ENCODE assay signal across 26 cellular contexts in the genomic region with DNA sequence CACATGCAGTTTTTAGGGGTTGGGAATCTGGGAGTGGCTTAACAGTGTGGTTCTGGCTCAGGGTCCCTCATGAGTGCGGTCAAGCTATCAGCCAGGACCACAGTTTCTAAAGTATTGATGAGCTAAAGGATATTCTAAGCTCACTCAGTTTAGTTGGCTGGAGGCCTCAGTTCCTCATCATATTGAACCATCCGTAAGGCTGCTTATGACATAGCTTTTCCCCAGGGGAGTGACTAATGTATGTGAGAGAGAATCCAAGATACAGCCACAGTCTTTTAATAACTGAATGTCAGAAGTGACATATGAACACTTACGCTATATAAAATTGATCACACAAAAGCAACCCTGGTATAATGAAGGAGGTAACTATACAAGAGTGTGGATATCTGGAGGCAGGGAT.
"Had no signal": no experiment of that assay in that cellular context is flagged by ENCODE, and none has a peak within 500 bp of the region (broad histone marks: within the 10 kb centered on the region; RNA-seq: fewer than 3 reads in every experiment).

No MANE protein-coding gene starts in this region.

- H3K4me3 ChIP-seq: left lung, lower lobe of right lung, mucosa of descending colon, pancreas, prostate gland, spleen, tibial nerve, uterus had no signal

- H3K9me3 ChIP-seq: lower lobe of right lung, pancreas, prostate gland, tibial nerve, uterus had no signal

- H3K27me3 ChIP-seq: left lung, pancreas, spleen, tibial nerve, uterus had no signal

- DNase-seq: hypothalamus; immature natural killer cell; kidney; left colon; lower lobe of right lung; midbrain; mucosa of descending colon; naive thymus-derived CD4-positive, alpha-beta T cell; pancreas; posterior cingulate gyrus; retina; right cardiac atrium; small intestine; spleen; stimulated activated CD4-positive, alpha-beta T cell treated with anti-CD3 and anti-CD28 coated beads, Interleukin-4, amount 100 ng/mL, for 24 hours; stimulated activated naive CD4-positive, alpha-beta T cell treated with Interleukin-2 at 50 U/mL for 16 hours; stimulated activated naive CD8-positive, alpha-beta T cell treated with anti-CD3 and anti-CD28 coated beads, Interleukin-15, amount 100 ng/mL, for 72 hours; substantia nigra; uterus had no signal

- ATAC-seq: left colon; left lung; lower lobe of right lung; mucosa of descending colon; naive thymus-derived CD4-positive, alpha-beta T cell; natural killer cell treated with Interleukin-12 subunit alpha and Interleukin-12 subunit beta and Interleukin-15 and Interleukin-18, amount 100 ng/mL, for 72 hours; pancreas; right cardiac atrium; sciatic nerve; stimulated activated effector memory CD8-positive, alpha-beta T cell treated with anti-CD3 and anti-CD28 coated beads, Interleukin-12 subunit alpha, Interleukin-12 subunit beta, amount 100 ng/mL, for 72 hours; stimulated activated naive CD8-positive, alpha-beta T cell treated with anti-CD3 and anti-CD28 coated beads, Interleukin-15, amount 100 ng/mL, for 72 hours had no signal

- H3K27ac ChIP-seq: left lung, lower lobe of right lung, pancreas, prostate gland, spleen, tibial nerve, uterus had no signal

- FAIRE-seq: islet of Langerhans, kidney, pancreas, small intestine had no signal

- H3K36me3 ChIP-seq: left lung, lower lobe of right lung, pancreas, prostate gland, spleen, tibial nerve, uterus had no signal

- H3K4me1 ChIP-seq: left lung, lower lobe of right lung, pancreas, prostate gland, spleen, tibial nerve, uterus had no signal
